Comparison of ENCODE assay signal across 8 cellular contexts in the genomic region with DNA sequence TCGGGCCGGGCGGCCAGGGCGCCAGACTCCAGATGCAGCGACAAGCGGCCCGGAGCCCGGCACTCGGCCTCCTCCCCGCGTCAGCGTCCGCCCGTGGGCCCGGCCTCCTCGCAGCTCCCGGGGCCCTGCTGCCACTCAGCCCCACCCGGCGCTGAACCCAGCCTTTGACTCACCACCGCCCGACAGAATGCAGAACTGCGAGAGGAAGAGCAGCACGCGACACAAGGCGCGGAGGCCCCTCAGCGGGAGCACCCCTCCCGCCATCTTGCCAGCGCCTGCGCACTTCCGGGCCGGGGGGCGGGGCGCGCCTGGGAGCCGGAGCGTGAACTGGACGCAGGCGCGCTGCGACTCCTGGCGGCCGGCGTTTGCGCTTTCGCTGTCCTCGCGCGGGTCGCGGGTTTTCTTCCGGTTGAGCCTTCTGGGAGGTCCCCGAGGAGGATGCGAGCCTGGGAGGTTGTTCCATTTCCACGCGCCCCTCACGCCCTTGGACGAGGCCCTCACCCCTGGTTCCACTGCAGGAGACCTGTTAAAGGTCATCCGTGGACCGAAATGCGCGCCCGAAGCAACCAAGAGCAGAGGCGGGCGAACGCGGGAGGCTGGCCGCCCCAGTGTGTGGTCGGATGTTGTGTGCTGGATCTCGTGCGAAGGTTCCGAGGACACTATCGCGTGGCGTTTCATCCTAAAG. TPM values are rescaled to one million over a fixed set of nuclear protein-coding genes. Genes with fewer than 3 reads are reported as not detected.
A peak's percentile ranks its signal among the peaks of the same experiment; 100 is the strongest.
DNase-seq lines count a peak whose midpoint lies in the region; TF ChIP-seq lines count a peak whose summit lies in the region.

A gene with protein sequence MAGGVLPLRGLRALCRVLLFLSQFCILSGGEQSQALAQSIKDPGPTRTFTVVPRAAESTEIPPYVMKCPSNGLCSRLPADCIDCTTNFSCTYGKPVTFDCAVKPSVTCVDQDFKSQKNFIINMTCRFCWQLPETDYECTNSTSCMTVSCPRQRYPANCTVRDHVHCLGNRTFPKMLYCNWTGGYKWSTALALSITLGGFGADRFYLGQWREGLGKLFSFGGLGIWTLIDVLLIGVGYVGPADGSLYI (minus strand): TSS at position 284 of the 685 bp plus-strand sequence. CDS start 20 bp downstream, at position 264.

- H3K4me3 ChIP-seq in HAP-1 (peak within 1 kb of the TSS; percentile 64), MG63 (peak within 1 kb of the TSS; percentile 66), neutrophil (ENCODE audit: low read depth in 1 of 2, low read length in 1 of 2) (peak within 1 kb of the TSS; percentile 87 to 94)

- H3K9me3 ChIP-seq in HAP-1 (no peaks in the 10 kb centered on the region), MG63 (no peaks in the 10 kb centered on the region), neutrophil (no peaks in the 10 kb centered on the region)

- no peaks in the 10 kb centered on the region for H3K27me3 ChIP-seq in HAP-1 (ENCODE audit: low read depth)
- no peaks in the 10 kb centered on the region for H3K27me3 ChIP-seq in MG63
- no peaks in the 10 kb centered on the region for H3K27me3 ChIP-seq in neutrophil

- H3K27ac ChIP-seq in neutrophil (peak within 1 kb of the TSS; percentile 98), substantia nigra (ENCODE audit: low read depth, low read length, poor library complexity, severe bottlenecking) (peak within 1 kb of the TSS; percentile 98)

- DNase-seq in GF-D8 (lab: John Stamatoyannopoulos, UW) (peak; percentile 78), HAP-1 (ENCODE audit: low spot score in 2 of 2) (peak; percentile 78 to 93), MG63 (peak; percentile 93), SIG-M5 treated with dmso at 0.1 percent for 504 hours (lab: John Stamatoyannopoulos, UW; ENCODE audit: unreplicated experiment) (peak; percentile 89), foreskin melanocyte (peak; percentile 90), substantia nigra (lab: John Stamatoyannopoulos, UW) (peak; percentile 41 to 95 (median 85))
- peak; percentile 93 for DNase-seq in activated gamma-delta T cell treated with anti-CD3 and anti-CD28 coated beads, Interleukin-2, amount 50 U/mL, for 16 hours (ENCODE audit: low read depth)

- TF ChIP-seq CTCF in neutrophil (IDR thresholded peaks at IDR 0.05): peak; percentile 98

- peaks cover 25% of the 10 kb centered on the region for H3K36me3 ChIP-seq in HAP-1 (replicated peaks)
- peaks cover 41% of the 10 kb centered on the region for H3K36me3 ChIP-seq in MG63
- H3K36me3 ChIP-seq in neutrophil: peaks cover 16% of the 10 kb centered on the region

- in situ Hi-C loops in HAP-1 (cut with MboI; ENCODE audit: low sequenced_read_pairs): no loop called here

- H3K4me1 ChIP-seq in HAP-1 (peaks cover 29% of the 10 kb centered on the region), neutrophil (ENCODE audit: control insufficient read depth in 1 of 2, insufficient read depth in 1 of 2, low read depth in 1 of 2, low read length in 1 of 2) (peaks cover 29 to 32% of the 10 kb centered on the region in 2 experiments)

RNA-seq across cellular contexts. Expression of the gene that starts here (rescaled TPM):
- 32.8 and 51.4 TPM in 2 replicates for total RNA-seq in MG63 (2014; rRNA removed; shearing (Covaris generic); ENCODE audit: low replicate concordance)

Comparison
In these comparisons a context has a peak if more than half of its experiments do, and no peak if none do; other contexts are left out.
1. Peak in every context shown above with its lines: DNase-seq, H3K4me3 ChIP-seq and H3K27ac ChIP-seq.